Comparison of ENCODE assay signal across 14 cellular contexts in genomic region chr3:62818347-62818746, GRCh38. TPM values are rescaled to one million over a fixed set of nuclear protein-coding genes. Genes with fewer than 3 reads are reported as not detected.
DNase-seq lines count a peak whose midpoint lies in the region; ATAC-seq and TF ChIP-seq lines count a peak whose summit lies in the region.
"Had no signal": no experiment of that assay in that cellular context is flagged by ENCODE, and none has a peak within 500 bp of the region (broad histone marks: within the 10 kb centered on the region; RNA-seq: fewer than 3 reads in every experiment).

No MANE protein-coding gene starts in this region.

- WGBS in adrenal gland, 4 donors: 66 to 72% (median 68%) methylated on average over 5 of the region's 5 CpGs
- 77 to 80% methylated on average over 5 of the region's 5 CpGs for WGBS in heart right ventricle, 2 donors

- H4K20me1 ChIP-seq in OCI-LY1 (ENCODE audit: insufficient read depth, low read length): no peaks in the 10 kb centered on the region

- no peaks in the 10 kb centered on the region for H3K36me3 ChIP-seq in OCI-LY1 (ENCODE audit: insufficient read depth, low read length)
- no peaks in the 10 kb centered on the region for H3K36me3 ChIP-seq in adrenal gland (replicated peaks in 1 of 2)
- H3K36me3 ChIP-seq in heart right ventricle: no peaks in the 10 kb centered on the region
- H3K36me3 ChIP-seq: SJCRH30, upper lobe of right lung had no signal

- no peaks in the 10 kb centered on the region for H3K27me3 ChIP-seq in OCI-LY1 (ENCODE audit: insufficient read depth, low read length)
- no peaks in the 10 kb centered on the region for H3K27me3 ChIP-seq in adrenal gland
- H3K27me3 ChIP-seq in heart right ventricle: no peaks in the 10 kb centered on the region
- H3K27me3 ChIP-seq: SJCRH30, upper lobe of right lung had no signal

- 0 out of 2 replicates have a peak, but pooled peaks cover 9% of the 10 kb centered on the region for H3F3A ChIP-seq in OCI-LY1 (ENCODE audit: insufficient read depth, low read length)

- no peak overlapping the region for H2AFZ ChIP-seq in OCI-LY1 (ENCODE audit: low read length)

- DNase-seq in NCI-H128 (lab: John Stamatoyannopoulos, UW; ENCODE audit: unreplicated experiment) (no peak), adrenal gland (no peak), heart right ventricle (no peak), NCI-H748 (lab: John Stamatoyannopoulos, UW; ENCODE audit: unreplicated experiment) (no peak)
- DNase-seq: activated effector memory CD4-positive, alpha-beta T cell treated with anti-CD3 and anti-CD28 coated beads, Interleukin-2, amount 50 U/mL, for 16 hours; caudate nucleus; SJCRH30; upper lobe of right lung had no signal

- H3K9me3 ChIP-seq in OCI-LY1 (ENCODE audit: low read length) (no peaks in the 10 kb centered on the region), adrenal gland (replicated peaks in 1 of 3) (no peaks in the 10 kb centered on the region), heart right ventricle (no peaks in the 10 kb centered on the region)
- H3K9me3 ChIP-seq: SJCRH30, upper lobe of right lung had no signal

- no peak for TF ChIP-seq CTCF in OCI-LY1 (IDR thresholded peaks at IDR 0.05; ENCODE audit: low read length)
- no peak for TF ChIP-seq CTCF in adrenal gland (IDR thresholded peaks at IDR 0.05)
- no peak for TF ChIP-seq CTCF in heart right ventricle (IDR thresholded peaks at IDR 0.05)

- no peak for TF ChIP-seq POLR2A in adrenal gland (IDR thresholded peaks at IDR 0.05)

- H3K4me1 ChIP-seq in OCI-LY1 (ENCODE audit: insufficient read depth, low read length, severe bottlenecking): peaks cover 96% of the 10 kb centered on the region
- H3K4me1 ChIP-seq in adrenal gland (replicated peaks in 1 of 2): no peaks in the 10 kb centered on the region
- no peaks in the 10 kb centered on the region for H3K4me1 ChIP-seq in heart right ventricle
- H3K4me1 ChIP-seq: SJCRH30, upper lobe of right lung had no signal

- no peaks in the 10 kb centered on the region for H3K9me2 ChIP-seq in OCI-LY1 (ENCODE audit: low read depth, low read length)

- H3K4me2 ChIP-seq in OCI-LY1 (ENCODE audit: low read length): peak overlapping the region; percentile 53

- H3K79me2 ChIP-seq in OCI-LY1 (ENCODE audit: insufficient read depth, low read length): no peaks in the 10 kb centered on the region

- H3K4me3 ChIP-seq in OCI-LY1 (ENCODE audit: low read depth, low read length, poor library complexity, severe bottlenecking) (peak overlapping the region; percentile 24), adrenal gland (no peak overlapping the region), heart right ventricle (no peak overlapping the region)
- H3K4me3 ChIP-seq: SJCRH30, upper lobe of right lung had no signal

- ATAC-seq in GM18870 (IDR thresholded peaks at IDR 0.05; ENCODE audit: unreplicated experiment) (peak; percentile 74), GM21529 (IDR thresholded peaks at IDR 0.05; ENCODE audit: unreplicated experiment) (peak; percentile 89), HG03103 (IDR thresholded peaks at IDR 0.05; ENCODE audit: low read depth, unreplicated experiment) (peak; percentile 85), heart right ventricle (no peak)
- ATAC-seq: upper lobe of right lung had no signal

- peak overlapping the region; percentile 98 for H3K27ac ChIP-seq in OCI-LY1 (ENCODE audit: low read depth, low read length, poor library complexity, severe bottlenecking)
- no peak overlapping the region for H3K27ac ChIP-seq in adrenal gland
- H3K27ac ChIP-seq in heart right ventricle: no peak overlapping the region
- H3K27ac ChIP-seq: SJCRH30, upper lobe of right lung had no signal

- H3K9ac ChIP-seq in OCI-LY1 (ENCODE audit: low read length): peak overlapping the region; percentile 64

- intact Hi-C loops in adrenal gland (cut with DNase I): no loop called here
- intact Hi-C loops in heart right ventricle (cut with DNase I): no loop called here

RNA-seq across cellular contexts. Expression of gene CADPS, which starts 56.9 kb away (rescaled TPM):
- total RNA-seq in adrenal gland: 10 to 100 TPM in 3 of 8 donors, 1 to 10 TPM in 1, under 1 TPM in 2, not detected in 2; 0.24 to 27.7 (median 6.3) TPM
- 10 to 100 TPM; 11.2 to 36.5 (median 17.2) TPM for polyA plus RNA-seq in adrenal gland
- total RNA-seq in heart right ventricle: 10 to 100 TPM in 9 of 10 donors, 1 to 10 TPM in 1; 8.1 to 36.6 (median 21.6) TPM
- 10 to 100 TPM in 1 of 2 donors, 1 to 10 TPM in 1; 1.4 to 26.6 TPM for polyA plus RNA-seq in heart right ventricle
- total RNA-seq: epithelial cell of proximal tubule, SJCRH30 had no signal
- polyA plus RNA-seq: IgD-negative memory B cell had no signal

Comparison
In these comparisons a context has a peak if more than half of its experiments do, and no peak if none do; other contexts are left out.
1. ATAC-seq: peak in GM18870 (single experiment), GM21529 (single experiment) and HG03103 (single experiment); none in heart right ventricle (0 of 8).